ENCODE assay signal across 1 cellular context in genomic region chr19:17138937-17139598, GRCh38.
A peak's percentile ranks its signal among the peaks of the same experiment; 100 is the strongest.
TF ChIP-seq lines count a peak whose summit lies in the region.

No MANE protein-coding gene starts in this region.

TF ChIP-seq in liver, 16 proteins besides CTCF, POLR2A, EP300 and RAD21 (continued from another document):
- TF ChIP-seq, protein P1, sequence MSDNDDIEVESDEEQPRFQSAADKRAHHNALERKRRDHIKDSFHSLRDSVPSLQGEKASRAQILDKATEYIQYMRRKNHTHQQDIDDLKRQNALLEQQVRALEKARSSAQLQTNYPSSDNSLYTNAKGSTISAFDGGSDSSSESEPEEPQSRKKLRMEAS (IDR thresholded peaks at IDR 0.05), result peak; percentile 92
- TF ChIP-seq, protein P2, sequence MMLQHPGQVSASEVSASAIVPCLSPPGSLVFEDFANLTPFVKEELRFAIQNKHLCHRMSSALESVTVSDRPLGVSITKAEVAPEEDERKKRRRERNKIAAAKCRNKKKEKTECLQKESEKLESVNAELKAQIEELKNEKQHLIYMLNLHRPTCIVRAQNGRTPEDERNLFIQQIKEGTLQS (IDR thresholded peaks at IDR 0.05), result peak; percentile 59
- TF ChIP-seq FOXA2 (IDR thresholded peaks at IDR 0.05) (peak; percentile 86), RXRA (IDR thresholded peaks at IDR 0.05) (peak; percentile 98 to 99)
